ENCODE assay signal across 7 cellular contexts in the genomic region with DNA sequence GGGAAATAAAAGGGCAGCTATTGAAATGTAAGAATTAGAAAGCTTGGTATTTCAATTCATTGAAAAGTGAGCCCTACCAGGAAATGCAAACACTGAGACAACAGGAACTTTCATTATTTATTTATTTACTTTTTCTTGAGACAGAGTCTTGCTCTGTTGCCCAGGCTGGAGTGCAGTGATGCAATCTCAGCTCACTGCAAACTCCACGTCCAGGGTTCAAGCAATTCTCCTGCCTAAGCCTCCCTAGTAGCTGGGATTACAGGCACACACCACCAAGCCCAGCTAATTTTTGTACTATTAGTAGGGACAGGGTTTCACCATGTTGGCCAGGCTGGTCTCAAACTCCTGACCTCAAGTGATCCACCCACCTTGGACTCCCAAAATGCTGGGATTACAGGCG. TPM values are rescaled to one million over a fixed set of nuclear protein-coding genes. Genes with fewer than 3 reads are reported as not detected.
A peak's percentile ranks its signal among the peaks of the same experiment; 100 is the strongest.
DNase-seq lines count a peak whose midpoint lies in the region; ATAC-seq, FAIRE-seq and TF ChIP-seq lines count a peak whose summit lies in the region.
"Not testable (repeated sequence)": the region's sequence is repeated elsewhere in the genome, so short reads cannot be mapped to it uniquely, and the experiment has no call there.

No MANE protein-coding gene starts in this region.

- not testable (repeated sequence) for FAIRE-seq in K562 (lab: Jason Lieb, UNC); kidney (lab: Jason Lieb, UNC)

- peak overlapping the region in 7 of 10 experiments; percentile 5 to 44 (median 37); a peak in 12 of 20 replicates for H3K4me3 ChIP-seq in BLaER1 treated with 17β-estradiol and CSF1 and Interleukin-3, amounts not matched to agents 10 nM and 100 nM
- not testable (repeated sequence) for H3K4me3 ChIP-seq in K562; kidney (ENCODE audit: low read length in 2 of 2); right lobe of liver; trophoblast cell (ENCODE audit: low read depth, low read length); transverse colon

- H3K4me2 ChIP-seq in BLaER1 treated with 17β-estradiol and CSF1 and Interleukin-3, amounts not matched to agents 10 nM and 100 nM: peak overlapping the region; percentile 74 to 98 (median 92)
- H3K4me2 ChIP-seq in K562 (ENCODE audit: insufficient read depth, low read length); trophoblast cell (ENCODE audit: low read length): not testable (repeated sequence)

- H3K23ac ChIP-seq in trophoblast cell (ENCODE audit: low read length): not testable (repeated sequence)

- not testable (repeated sequence) for H3K79me2 ChIP-seq in K562 (ENCODE audit: control insufficient read depth, insufficient read depth, low read length)
- peaks cover 17% of the 10 kb centered on the region for H3K79me2 ChIP-seq in trophoblast cell (ENCODE audit: control insufficient read depth, insufficient read depth, low read length, poor library complexity)

- H3K18ac ChIP-seq in trophoblast cell (ENCODE audit: low read length): not testable (repeated sequence)

- ATAC-seq in GM21390 (IDR thresholded peaks at IDR 0.05; ENCODE audit: unreplicated experiment): peak; percentile 26
- not testable (repeated sequence) for ATAC-seq in K562, right lobe of liver

- in situ Hi-C loops in K562 (cut with MboI); transverse colon (cut with MboI; ENCODE audit: low pct_ligation_motif_present in 1 of 4, low pct_unique_long_range_greater_than_20kb in 1 of 4, low sequenced_read_pairs in 3 of 4): not testable (repeated sequence)

- peak overlapping the region; percentile 66 for H3K4ac ChIP-seq in trophoblast cell (ENCODE audit: low read depth, low read length)

- CTCF ChIA-PET in K562 (lab: Yijun Ruan, JAX; ENCODE audit: low intra/inter-chr PET ratio): not testable (repeated sequence)

- not testable (repeated sequence) for H2AK5ac ChIP-seq in trophoblast cell (ENCODE audit: low read length)

- BruUV-seq in K562 (replicated peaks; lab: Mats Ljungman, UMichigan): not testable (repeated sequence)

- not testable (repeated sequence) for H4K12ac ChIP-seq in trophoblast cell (ENCODE audit: low read depth, low read length)

- POLR2A ChIA-PET in K562 (lab: Yijun Ruan, JAX): not testable (repeated sequence)

- TF ChIP-seq EP300 in K562 (IDR thresholded peaks at IDR 0.05; ENCODE audit: low read length); transverse colon (IDR thresholded peaks at IDR 0.05; ENCODE audit: low read depth): not testable (repeated sequence)

- peaks cover 62% of the 10 kb centered on the region for H3K79me1 ChIP-seq in trophoblast cell (ENCODE audit: low read length)

- H2BK5ac ChIP-seq in trophoblast cell (ENCODE audit: low read depth, low read length, poor library complexity): peak overlapping the region; percentile 54

- peak overlapping the region; percentile 62 to 95 (median 83) for H3K27ac ChIP-seq in BLaER1 treated with 17β-estradiol and CSF1 and Interleukin-3, amounts not matched to agents 10 nM and 100 nM
- not testable (repeated sequence) for H3K27ac ChIP-seq in K562 (ENCODE audit: extremely low read depth, low read depth, low read length); trophoblast cell (ENCODE audit: low read depth, low read length)
- H3K27ac ChIP-seq in kidney (ENCODE audit: low read depth in 2 of 2, low read length in 2 of 2): peak overlapping the region; percentile 49 to 64
- H3K27ac ChIP-seq in right lobe of liver: peak overlapping the region in 2 of 3 donors; percentile 47 to 59
- H3K27ac ChIP-seq in transverse colon: peak overlapping the region in 3 of 4 donors; percentile 3 to 36 (median 23)

- not testable (repeated sequence) for H3K27me3 ChIP-seq in BLaER1 treated with 17β-estradiol and CSF1 and Interleukin-3, amounts not matched to agents 10 nM and 100 nM; K562 (ENCODE audit: control insufficient read depth in 2 of 2, insufficient read depth in 2 of 2, low read length in 2 of 2); right lobe of liver; trophoblast cell (ENCODE audit: insufficient read depth, low read length); transverse colon

- H3K9ac ChIP-seq in BLaER1 treated with 17β-estradiol and CSF1 and Interleukin-3, amounts not matched to agents 10 nM and 100 nM: peak overlapping the region; percentile 36 to 85 (median 69); a peak in 18 of 22 replicates
- H3K9ac ChIP-seq in K562 (ENCODE audit: insufficient read depth in 1 of 2, low read depth in 2 of 2, low read length in 2 of 2); trophoblast cell (ENCODE audit: low read length): not testable (repeated sequence)
- H3K9ac ChIP-seq in kidney (ENCODE audit: low read length in 2 of 2): peak overlapping the region in 1 of 2 donors; percentile 59

- TF ChIP-seq POLR2A in K562 (conservative IDR thresholded peaks at IDR 0.05); right lobe of liver (IDR thresholded peaks at IDR 0.05); transverse colon (IDR thresholded peaks at IDR 0.05): not testable (repeated sequence)

- not testable (repeated sequence) for H3K14ac ChIP-seq in trophoblast cell (ENCODE audit: low read length)

- WGBS in K562 (ENCODE audit: insufficient coverage, low coverage, missing lambda C conversion rate): 53% methylated on average over 2 of the region's 2 CpGs
- WGBS in right lobe of liver (ENCODE audit: insufficient coverage, low coverage, low lambda C conversion rate, missing lambda C conversion rate): 0% methylated on average over 1 of the region's 2 CpGs
- WGBS in trophoblast cell (ENCODE audit: extremely low coverage, insufficient coverage, insufficient read length): no CpG with 5 or more reads among the region's 2 CpGs
- WGBS in transverse colon (ENCODE audit: low coverage in 1 of 2), 2 donors: 72 to 80% methylated on average over 1 to 2 of the region's 2 CpGs

- peaks cover 90 to 94% (median 91%) of the 10 kb centered on the region in 10 experiments for H3K4me1 ChIP-seq in BLaER1 treated with 17β-estradiol and CSF1 and Interleukin-3, amounts not matched to agents 10 nM and 100 nM
- H3K4me1 ChIP-seq in K562 (replicated peaks in 1 of 2; ENCODE audit: control insufficient read depth in 2 of 2, insufficient read depth in 2 of 2, low read length in 2 of 2) (peaks cover 11 to 24% of the 10 kb centered on the region in 2 experiments), kidney (ENCODE audit: control insufficient read depth in 1 of 2, insufficient read depth in 1 of 2, low read depth in 1 of 2, low read length in 2 of 2) (peaks cover 35 to 46% of the 10 kb centered on the region in 2 donors), right lobe of liver (peaks cover 0 to 52% (median 24%) of the 10 kb centered on the region in 4 donors), trophoblast cell (ENCODE audit: control insufficient read depth in 1 of 2, insufficient read depth in 2 of 2, low read length in 2 of 2) (peaks cover 58 to 62% of the 10 kb centered on the region in 2 experiments), transverse colon (peaks cover 8 to 34% (median 16%) of the 10 kb centered on the region in 4 donors)

- not testable (repeated sequence) for TF ChIP-seq CTCF in K562 (IDR thresholded peaks at IDR 0.05 in 2 of 3, conservative IDR thresholded peaks at IDR 0.05 in 1 of 3; ENCODE audit: insufficient read depth in 2 of 3, low read depth in 1 of 3, low read length in 3 of 3); kidney (IDR thresholded peaks at IDR 0.05; ENCODE audit: borderline replicate concordance, extremely low read depth, insufficient read depth); right lobe of liver (IDR thresholded peaks at IDR 0.05); transverse colon (IDR thresholded peaks at IDR 0.05)

- H4K20me1 ChIP-seq in BLaER1 treated with 17β-estradiol and CSF1 and Interleukin-3, amounts not matched to agents 10 nM and 100 nM: peaks cover 0 to 45% (median 0%) of the 10 kb centered on the region in 11 experiments; a peak in 4 of 22 replicates
- H4K20me1 ChIP-seq in K562 (replicated peaks; ENCODE audit: control insufficient read depth, insufficient read depth, low read length): not testable (repeated sequence)

- H2BK120ac ChIP-seq in trophoblast cell (ENCODE audit: insufficient read depth, low read length, poor library complexity): peak overlapping the region; percentile 91

- H4K8ac ChIP-seq in trophoblast cell (ENCODE audit: low read depth, low read length): not testable (repeated sequence)

- not testable (repeated sequence) for H3K9me1 ChIP-seq in K562 (ENCODE audit: control insufficient read depth, insufficient read depth, low read length)

- H2BK12ac ChIP-seq in trophoblast cell (ENCODE audit: low read length): not testable (repeated sequence)

- intact Hi-C loops in K562 (cut with micrococcal nuclease); kidney (cut with DNase I); right lobe of liver (cut with DNase I): not testable (repeated sequence)
- intact Hi-C loops in transverse colon (cut with DNase I; ENCODE audit: low total_unique reads): loop anchor here (5.0 kb wide), 1 partner anchor 910 kb away; no protein-coding TSS in a partner anchor

- not testable (repeated sequence) for DNase-seq in K562 (ENCODE audit: extremely low read depth in 1 of 4, low spot score in 3 of 4); kidney; right lobe of liver; trophoblast cell; transverse colon

- not testable (repeated sequence) for H3K9me3 ChIP-seq in BLaER1 treated with 17β-estradiol and CSF1 and Interleukin-3, amounts not matched to agents 10 nM and 100 nM (replicated peaks in 1 of 11); K562 (replicated peaks; ENCODE audit: control insufficient read depth, insufficient read depth, low read depth, low read length); kidney (ENCODE audit: control insufficient read depth in 1 of 2, low read length in 2 of 2); right lobe of liver; trophoblast cell (ENCODE audit: insufficient read depth, low read depth, low read length); transverse colon

- H2AFZ ChIP-seq in K562 (ENCODE audit: low read depth, low read length); trophoblast cell (ENCODE audit: insufficient read depth, low read length, poor library complexity): not testable (repeated sequence)

- not testable (repeated sequence) for TF ChIP-seq RAD21 in K562 (CRISPR knock-in tag; conservative IDR thresholded peaks at IDR 0.05 in 1 of 2, IDR thresholded peaks at IDR 0.05 in 1 of 2)

- H3K36me3 ChIP-seq in BLaER1 treated with 17β-estradiol and CSF1 and Interleukin-3, amounts not matched to agents 10 nM and 100 nM: peaks cover 0 to 52% (median 6%) of the 10 kb centered on the region in 11 experiments; a peak in 12 of 22 replicates
- H3K36me3 ChIP-seq in K562 (ENCODE audit: control insufficient read depth, insufficient read depth, low read length); kidney (ENCODE audit: control insufficient read depth in 1 of 2, insufficient read depth in 2 of 2, low read length in 2 of 2); right lobe of liver; transverse colon: not testable (repeated sequence)
- peaks cover 6 to 15% of the 10 kb centered on the region in 2 experiments for H3K36me3 ChIP-seq in trophoblast cell (ENCODE audit: control insufficient read depth in 1 of 2, insufficient read depth in 2 of 2, low read length in 2 of 2)

- peak overlapping the region; percentile 83 for H4K91ac ChIP-seq in trophoblast cell (ENCODE audit: low read depth, low read length)

RNA-seq across cellular contexts. Expression of a gene that starts 29.3 kb away (rescaled TPM):
- 1.3 and 3.9 TPM in 2 replicates for total RNA-seq in K562 (2011; cell fraction: chromatin; rRNA removed; ENCODE audit: low replicate concordance)
- total RNA-seq in K562 (2011; cell fraction: nucleolus; rRNA removed): 2.5 TPM in 2 replicates
- total RNA-seq in K562 (2011; cell fraction: nucleoplasm; rRNA removed): 1.5 and 2.9 TPM in 2 replicates
- total RNA-seq in K562 (2014; rRNA removed) (9.2 and 12.4 TPM in 2 replicates), K562 (2014; rRNA removed; fragmentation: Illumina TruSeq; extraction: Trizol) (4.3 and 4.8 TPM in 2 replicates), K562 (2015; rRNA removed; fragmentation: Illumina TruSeq; extraction: Trizol) (6.7 and 7.7 TPM in 2 replicates), K562 (2021) (7.9 and 8.1 TPM in 2 replicates), kidney (33.6 TPM), right lobe of liver (10 to 100 TPM; 12.5 to 47.2 (median 36.3) TPM), transverse colon (10 to 100 TPM; 12.5 to 66.2 (median 54.1) TPM)
- polyA plus RNA-seq in K562 (2011; rRNA removed) (4.6 and 11.8 TPM in 2 replicates), K562 (2014; fragmentation: Illumina TruSeq; extraction: Trizol) (5.4 and 7.5 TPM in 2 replicates), K562 (2014; fragmentation: Nextera tagmentation; extraction: Ambion mirVana) (under 1 TPM; 0.62 to 0.82 TPM), K562 (2014; rRNA removed) (7.1 and 9.1 TPM in 2 replicates), kidney (ENCODE audit: insufficient read depth, low read depth, low replicate concordance) (47.7 TPM)
- 8.9 and 13.3 TPM in 2 replicates for polyA plus RNA-seq in K562 (2011; cell fraction: cytosol; rRNA removed)
- 3.6 and 6.9 TPM in 2 replicates for polyA plus RNA-seq in K562 (2011; cell fraction: nucleus; rRNA removed)
- 10.1 and 10.6 TPM in 2 replicates for polyA plus RNA-seq in K562 (2012)
- polyA minus RNA-seq in K562 (2011; rRNA and poly(A)+ RNA removed): 2.9 and 6.8 TPM in 2 replicates
- polyA minus RNA-seq in K562 (2011; cell fraction: cytosol; rRNA and poly(A)+ RNA removed): 2.9 and 9.6 TPM in 2 replicates
- 1.9 and 4.2 TPM in 2 replicates for polyA minus RNA-seq in K562 (2011; cell fraction: nucleus; rRNA and poly(A)+ RNA removed)
- 29.9 and 30.6 TPM in 2 replicates for polyA plus RNA-seq in trophoblast cell (2013)
